ENCODE assay signal across 16 cellular contexts in genomic region chr17:19307521-19307920, GRCh38. TPM values are rescaled to one million over a fixed set of nuclear protein-coding genes. Genes with fewer than 3 reads are reported as not detected.
DNase-seq lines count a peak whose midpoint lies in the region; ATAC-seq and TF ChIP-seq lines count a peak whose summit lies in the region.
"Had no signal": no experiment of that assay in that cellular context is flagged by ENCODE, and none has a peak within 500 bp of the region (broad histone marks: within the 10 kb centered on the region; RNA-seq: fewer than 3 reads in every experiment).

No MANE protein-coding gene starts in this region.

- CTCF ChIA-PET in OCI-LY7 (lab: Charles Lee; ENCODE audit: unreplicated experiment), result no interaction called here

- H2AFZ ChIP-seq in OCI-LY7 (ENCODE audit: low read length), result no peak overlapping the region
- H2AFZ ChIP-seq: PC-9 had no signal

- POLR2A ChIA-PET in activated naive CD8-positive, alpha-beta T cell treated with anti-CD3 and anti-CD28 coated beads, Interleukin-2, amount 10 ng/mL, durations not matched to agents 7 days and 5 days (lab: Charles Lee), result no interaction called here
- POLR2A ChIA-PET in OCI-LY7 (lab: Charles Lee), result interaction anchor here (0.6 to 1.4 kb wide), 4 partner anchors 9 to 66 kb away, joined by 3 to 4 read pairs (median 3); no protein-coding TSS in a partner anchor

- intact Hi-C loops in OCI-LY7 (cut with micrococcal nuclease; ENCODE audit: unreplicated experiment) (loop anchor here (2.0 to 5.0 kb wide), 2 partner anchors 63 to 155 kb away; no protein-coding TSS in a partner anchor), dorsolateral prefrontal cortex (cut with DNase I) (no loop called here), spleen (cut with DNase I; ENCODE audit: low total_unique reads) (no loop called here)
- intact Hi-C loops in activated T-helper 1 cell treated with anti-CD3 and anti-CD28 coated beads, Interleukin-12 subunit alpha, Interleukin-12 subunit beta, Interleukin-2, Interleukin-4 antibody, amounts not matched to agents 30 ng/mL and 10 ng/mL and 1 ng/mL, durations not matched to agents 14 hours and 24 hours and 36 hours (cut with micrococcal nuclease), result no loop called here

- peaks cover 4% of the 10 kb centered on the region; the same call in 1 of the 2 replicates for H3K36me3 ChIP-seq in OCI-LY7 (ENCODE audit: insufficient read depth, low read length)
- H3K36me3 ChIP-seq in spleen, result peaks cover 0 to 14% (median 3%) of the 10 kb centered on the region in 6 donors

- WGBS in spleen, 5 donors, result 96 to 97% (median 96%) methylated on average over 10 of the region's 10 CpGs

- ATAC-seq in activated naive CD8-positive, alpha-beta T cell treated with anti-CD3 and anti-CD28 coated beads, Interleukin-2, amount 10 ng/mL, durations not matched to agents 7 days and 5 days (ENCODE audit: low read depth), result no peak
- ATAC-seq: A549 had no signal

- no peaks in the 10 kb centered on the region for H3K79me2 ChIP-seq in OCI-LY7 (ENCODE audit: insufficient read depth, low read depth, low read length)

- H3K27me3 ChIP-seq in dorsolateral prefrontal cortex, result no peaks in the 10 kb centered on the region
- peaks cover 0 to 36% (median 0%) of the 10 kb centered on the region in 7 donors for H3K27me3 ChIP-seq in spleen (replicated peaks in 1 of 7)
- H3K27me3 ChIP-seq: SJCRH30 had no signal

- peaks cover 41% of the 10 kb centered on the region for H3K27me3 Mint-ChIP-seq in activated naive CD8-positive, alpha-beta T cell treated with anti-CD3 and anti-CD28 coated beads, Interleukin-2, amount 10 ng/mL, durations not matched to agents 7 days and 5 days
- H3K27me3 Mint-ChIP-seq in activated naive CD8-positive, alpha-beta T cell treated with anti-CD3 and anti-CD28 coated beads for 36 hours, result peaks cover 85% of the 10 kb centered on the region
- peaks cover 26% of the 10 kb centered on the region for H3K27me3 Mint-ChIP-seq in activated T-helper 1 cell treated with anti-CD3 and anti-CD28 coated beads, Interleukin-12 subunit alpha, Interleukin-12 subunit beta, Interleukin-2, Interleukin-4 antibody, amounts not matched to agents 30 ng/mL and 10 ng/mL and 1 ng/mL, durations not matched to agents 14 hours and 24 hours and 36 hours (ENCODE audit: insufficient read depth)

- TF ChIP-seq POLR2A in spleen (IDR thresholded peaks at IDR 0.05), result no peak

- H3K27ac Mint-ChIP-seq in activated naive CD8-positive, alpha-beta T cell treated with anti-CD3 and anti-CD28 coated beads, Interleukin-2, amount 10 ng/mL, durations not matched to agents 7 days and 5 days, result peak overlapping the region; percentile 4
- no peak overlapping the region for H3K27ac Mint-ChIP-seq in activated naive CD8-positive, alpha-beta T cell treated with anti-CD3 and anti-CD28 coated beads for 36 hours
- no peak overlapping the region for H3K27ac Mint-ChIP-seq in activated T-helper 1 cell treated with anti-CD3 and anti-CD28 coated beads, Interleukin-12 subunit alpha, Interleukin-12 subunit beta, Interleukin-2, Interleukin-4 antibody, amounts not matched to agents 30 ng/mL and 10 ng/mL and 1 ng/mL, durations not matched to agents 14 hours and 24 hours and 36 hours

- DNase-seq in activated naive CD8-positive, alpha-beta T cell treated with anti-CD3 and anti-CD28 coated beads, Interleukin-2, amount 10 ng/mL, durations not matched to agents 7 days and 5 days, result no peak
- no peak for DNase-seq in activated naive CD8-positive, alpha-beta T cell treated with anti-CD3 and anti-CD28 coated beads for 36 hours
- DNase-seq in OCI-LY7 (ENCODE audit: low spot score) (no peak), dorsolateral prefrontal cortex (peak in 4 of 10 donors; percentile 5 to 44 (median 38)), spleen (peak; percentile 51), NCI-H82 (lab: John Stamatoyannopoulos, UW) (no peak)
- no peak for DNase-seq in activated CD4-positive, CD25-positive, alpha-beta regulatory T cell treated with anti-CD3 and anti-CD28 coated beads, Interleukin-2, amount 50 U/mL, for 72 hours
- DNase-seq in activated T-helper 1 cell treated with anti-CD3 and anti-CD28 coated beads, Interleukin-12 subunit alpha, Interleukin-12 subunit beta, Interleukin-2, Interleukin-4 antibody, amounts not matched to agents 30 ng/mL and 10 ng/mL and 1 ng/mL, durations not matched to agents 14 hours and 24 hours and 36 hours (ENCODE audit: low spot score), result no peak
- DNase-seq: Caco-2, NCI-H187 treated with DMSO at 0.1 percent for 48 hours, NCI-H748 treated with DMSO at 0.1 percent for 48 hours, PC-9, SJCRH30 had no signal

- H3K4me1 ChIP-seq in OCI-LY7 (ENCODE audit: insufficient read depth, low read length, poor library complexity, severe bottlenecking), result peaks cover 97% of the 10 kb centered on the region
- peaks cover 37 to 88% (median 61%) of the 10 kb centered on the region in 6 donors for H3K4me1 ChIP-seq in spleen
- H3K4me1 ChIP-seq: A549, HAP-1 had no signal

- no peak overlapping the region for H3K4me3 Mint-ChIP-seq in activated naive CD8-positive, alpha-beta T cell treated with anti-CD3 and anti-CD28 coated beads, Interleukin-2, amount 10 ng/mL, durations not matched to agents 7 days and 5 days
- H3K4me3 Mint-ChIP-seq in activated naive CD8-positive, alpha-beta T cell treated with anti-CD3 and anti-CD28 coated beads for 36 hours, result no peak overlapping the region
- no peak overlapping the region for H3K4me3 Mint-ChIP-seq in activated T-helper 1 cell treated with anti-CD3 and anti-CD28 coated beads, Interleukin-12 subunit alpha, Interleukin-12 subunit beta, Interleukin-2, Interleukin-4 antibody, amounts not matched to agents 30 ng/mL and 10 ng/mL and 1 ng/mL, durations not matched to agents 14 hours and 24 hours and 36 hours

- no TSS peak for BruUV-seq in OCI-LY7 (replicated peaks; lab: Mats Ljungman, UMichigan)

- H4K20me1 ChIP-seq in OCI-LY7 (ENCODE audit: insufficient read depth, low read length), result peaks cover 13% of the 10 kb centered on the region

- no peak for TF ChIP-seq CTCF in OCI-LY7 (conservative IDR thresholded peaks at IDR 0.05; ENCODE audit: low read length)
- TF ChIP-seq CTCF in dorsolateral prefrontal cortex (IDR thresholded peaks at IDR 0.05 in 54 of 56, conservative IDR thresholded peaks at IDR 0.05 in 2 of 56; ENCODE audit: low read depth in 1 of 56, partially characterized antibody in 56 of 56), result no peak
- no peak for TF ChIP-seq CTCF in spleen (IDR thresholded peaks at IDR 0.05 in 8 of 11, conservative IDR thresholded peaks at IDR 0.05 in 3 of 11)

- H3K27ac ChIP-seq in OCI-LY7 (ENCODE audit: low read depth, low read length, poor library complexity, severe bottlenecking), result no peak overlapping the region
- peak overlapping the region; percentile 74 to 100 (median 97) for H3K27ac ChIP-seq in dorsolateral prefrontal cortex
- peak overlapping the region in 1 of 8 donors; percentile 82 for H3K27ac ChIP-seq in spleen
- H3K27ac ChIP-seq: A549, HL-60, PC-9, SJCRH30 had no signal

- H3K4me3 ChIP-seq in OCI-LY7 (ENCODE audit: low read depth, low read length, poor library complexity, severe bottlenecking) (no peak overlapping the region), dorsolateral prefrontal cortex (no peak overlapping the region), spleen (no peak overlapping the region)
- H3K4me3 ChIP-seq: A549, HAP-1, PC-9, SJCRH30 had no signal

- peaks cover 31% of the 10 kb centered on the region for H3K4me1 Mint-ChIP-seq in activated naive CD8-positive, alpha-beta T cell treated with anti-CD3 and anti-CD28 coated beads, Interleukin-2, amount 10 ng/mL, durations not matched to agents 7 days and 5 days
- peaks cover 24% of the 10 kb centered on the region for H3K4me1 Mint-ChIP-seq in activated naive CD8-positive, alpha-beta T cell treated with anti-CD3 and anti-CD28 coated beads for 36 hours
- peaks cover 34% of the 10 kb centered on the region for H3K4me1 Mint-ChIP-seq in activated T-helper 1 cell treated with anti-CD3 and anti-CD28 coated beads, Interleukin-12 subunit alpha, Interleukin-12 subunit beta, Interleukin-2, Interleukin-4 antibody, amounts not matched to agents 30 ng/mL and 10 ng/mL and 1 ng/mL, durations not matched to agents 14 hours and 24 hours and 36 hours (ENCODE audit: low read depth)

- H3K9me2 ChIP-seq in OCI-LY7 (ENCODE audit: insufficient read depth, low read length), result no peaks in the 10 kb centered on the region

- peak overlapping the region; percentile 67 for H3K4me2 ChIP-seq in OCI-LY7 (ENCODE audit: low read length)
- H3K4me2 ChIP-seq: A549, PC-9 had no signal

- no peaks in the 10 kb centered on the region for H3K9me3 ChIP-seq in OCI-LY7 (ENCODE audit: low read length)
- H3K9me3 ChIP-seq in spleen, result no peaks in the 10 kb centered on the region
- H3K9me3 ChIP-seq: A549, Caco-2, HAP-1, SJCRH30 had no signal

- H3K9me3 Mint-ChIP-seq in activated naive CD8-positive, alpha-beta T cell treated with anti-CD3 and anti-CD28 coated beads, Interleukin-2, amount 10 ng/mL, durations not matched to agents 7 days and 5 days, result no peaks in the 10 kb centered on the region
- no peaks in the 10 kb centered on the region for H3K9me3 Mint-ChIP-seq in activated naive CD8-positive, alpha-beta T cell treated with anti-CD3 and anti-CD28 coated beads for 36 hours
- H3K9me3 Mint-ChIP-seq in activated T-helper 1 cell treated with anti-CD3 and anti-CD28 coated beads, Interleukin-12 subunit alpha, Interleukin-12 subunit beta, Interleukin-2, Interleukin-4 antibody, amounts not matched to agents 30 ng/mL and 10 ng/mL and 1 ng/mL, durations not matched to agents 14 hours and 24 hours and 36 hours, result no peaks in the 10 kb centered on the region

- no peaks in the 10 kb centered on the region for H3K36me3 Mint-ChIP-seq in activated naive CD8-positive, alpha-beta T cell treated with anti-CD3 and anti-CD28 coated beads, Interleukin-2, amount 10 ng/mL, durations not matched to agents 7 days and 5 days
- H3K36me3 Mint-ChIP-seq in activated naive CD8-positive, alpha-beta T cell treated with anti-CD3 and anti-CD28 coated beads for 36 hours, result peaks cover 2% of the 10 kb centered on the region
- no peaks in the 10 kb centered on the region for H3K36me3 Mint-ChIP-seq in activated T-helper 1 cell treated with anti-CD3 and anti-CD28 coated beads, Interleukin-12 subunit alpha, Interleukin-12 subunit beta, Interleukin-2, Interleukin-4 antibody, amounts not matched to agents 30 ng/mL and 10 ng/mL and 1 ng/mL, durations not matched to agents 14 hours and 24 hours and 36 hours (ENCODE audit: low read depth)

RNA-seq across cellular contexts. Expression of gene B9D1, which starts 55.0 kb away (rescaled TPM):
- 1 to 10 TPM; 1.6 to 2.1 TPM for total RNA-seq in activated naive CD8-positive, alpha-beta T cell treated with anti-CD3 and anti-CD28 coated beads, Interleukin-2, amount 10 ng/mL, durations not matched to agents 7 days and 5 days
- 1 to 10 TPM; 4.7 to 7.3 TPM for total RNA-seq in activated naive CD8-positive, alpha-beta T cell treated with anti-CD3 and anti-CD28 coated beads for 36 hours
- total RNA-seq in OCI-LY7 (2014; rRNA removed; shearing (Covaris generic)), result 35.8 and 38.1 TPM in 2 replicates
- total RNA-seq in OCI-LY7 (2022), result 21.1 and 24.1 TPM in 2 replicates
- 10 to 100 TPM; 10.3 to 48.5 (median 28.0) TPM for total RNA-seq in dorsolateral prefrontal cortex
- 10 to 100 TPM in 1 of 7 donors, 1 to 10 TPM in 6; 6.4 to 14.1 (median 7.3) TPM for total RNA-seq in spleen
- polyA plus RNA-seq in spleen, result 1 to 10 TPM; 4.3 to 8.1 (median 5.8) TPM
- total RNA-seq in activated T-helper 1 cell treated with anti-CD3 and anti-CD28 coated beads, Interleukin-12 subunit alpha, Interleukin-12 subunit beta, Interleukin-2, Interleukin-4 antibody, amounts not matched to agents 30 ng/mL and 10 ng/mL and 1 ng/mL, durations not matched to agents 14 hours and 24 hours and 36 hours, result 4.3 and 5.6 TPM in 2 replicates
